ENCODE assay signal across 8 cellular contexts in genomic region chr11:6418958-6419611, GRCh38. TPM values are rescaled to one million over a fixed set of nuclear protein-coding genes. Genes with fewer than 3 reads are reported as not detected.
A peak's percentile ranks its signal among the peaks of the same experiment; 100 is the strongest.
DNase-seq lines count a peak whose midpoint lies in the region; ATAC-seq and TF ChIP-seq lines count a peak whose summit lies in the region.

TSS of gene APBB1 (minus strand) at chr11:6419094. CDS start at chr11:6411347, 7,747 bp downstream.

- no peaks in the 10 kb centered on the region for H3K36me3 Mint-ChIP-seq in endodermal cell (ENCODE audit: low read depth)

- no peaks in the 10 kb centered on the region for H3K4me1 Mint-ChIP-seq in endodermal cell

- H3K27ac Mint-ChIP-seq in endodermal cell, result no peak within 1 kb of the TSS

- 0% methylated on average over 16 to 78 of the region's 79 CpGs for WGBS in endodermal cell (ENCODE audit: insufficient coverage in 1 of 2, insufficient read length in 1 of 2), 2 experiments
- 0 to 2% methylated on average over 37 to 49 of the region's 79 CpGs for WGBS in mesodermal cell (ENCODE audit: insufficient coverage in 2 of 2), 2 experiments

- ATAC-seq in HG03469 (IDR thresholded peaks at IDR 0.05; ENCODE audit: unreplicated experiment), result no peak

- H3K27me3 Mint-ChIP-seq in endodermal cell (ENCODE audit: insufficient read depth), result peaks cover 37% of the 10 kb centered on the region

- H3K9me3 ChIP-seq in endodermal cell (ENCODE audit: control insufficient read depth, low read length), result no peaks in the 10 kb centered on the region
- H3K9me3 ChIP-seq in mesodermal cell (ENCODE audit: control insufficient read depth, low read length), result no peaks in the 10 kb centered on the region

- no peaks in the 10 kb centered on the region for H3K9me3 Mint-ChIP-seq in endodermal cell

- CTCF ChIA-PET in HEK293T (lab: Yijun Ruan, JAX), result interaction anchor here (0.7 to 1.5 kb wide), 3 partner anchors 24 to 322 kb away, joined by 3 to 5 read pairs (median 3); no protein-coding TSS in a partner anchor

- DNase-seq in EH (ENCODE audit: low read depth) (peak; percentile 56), HEK293T (ENCODE audit: extremely low spot score) (peak; percentile 86), NCI-H526 treated with DMSO at 0.1 percent for 48 hours (lab: John Stamatoyannopoulos, UW) (peak; percentile 48), endodermal cell (no peak)
- peak; percentile 86 for DNase-seq in activated CD8-positive, alpha-beta memory T cell treated with anti-CD3 and anti-CD28 coated beads, Interleukin-2, amount 50 U/mL, for 48 hours
- DNase-seq in stimulated activated CD8-positive, alpha-beta memory T cell treated with anti-CD3 and anti-CD28 coated beads, Interleukin-12 subunit alpha, Interleukin-12 subunit beta, amount 100 ng/mL, for 4 hours (ENCODE audit: low read depth), result peak; percentile 57

- no peak within 1 kb of the TSS for H3K4me3 Mint-ChIP-seq in endodermal cell

- TF ChIP-seq CTCF in endodermal cell (conservative IDR thresholded peaks at IDR 0.05), result no peak

- H3K36me3 ChIP-seq in endodermal cell (ENCODE audit: control insufficient read depth, insufficient read depth, low read length) (no peaks in the 10 kb centered on the region), mesodermal cell (ENCODE audit: control insufficient read depth, insufficient read depth, low read length) (no peaks in the 10 kb centered on the region)

- POLR2A ChIA-PET in HEK293T (lab: Yijun Ruan, JAX), result interaction anchor here (0.6 to 2.2 kb wide), 23 partner anchors 9 to 185 kb away, joined by 3 to 28 read pairs (median 7); partner anchors contain the start of genes ARFIP2, HPX, SMPD1 and TIMM10B

- peak within 1 kb of the TSS; percentile 80 for H3K4me3 ChIP-seq in endodermal cell (ENCODE audit: low read length)
- peak within 1 kb of the TSS; percentile 82 for H3K4me3 ChIP-seq in mesodermal cell (ENCODE audit: extremely low read depth, insufficient read depth, low read length, poor library complexity, severe bottlenecking)

- H3K27ac ChIP-seq in endodermal cell (ENCODE audit: low read depth, low read length), result no peak within 1 kb of the TSS
- H3K27ac ChIP-seq in mesodermal cell (ENCODE audit: low read depth, low read length, severe bottlenecking), result no peak within 1 kb of the TSS

- H3K9ac ChIP-seq in endodermal cell (ENCODE audit: extremely low read depth, low read length, poor library complexity, severe bottlenecking), result peak within 1 kb of the TSS; percentile 56

- H3K27me3 ChIP-seq in endodermal cell (ENCODE audit: control insufficient read depth, insufficient read depth, low read length, poor library complexity, severe bottlenecking), result peaks cover 33% of the 10 kb centered on the region

- no peaks in the 10 kb centered on the region for H3K4me1 ChIP-seq in endodermal cell (ENCODE audit: control insufficient read depth, insufficient read depth, low read length)
- peaks cover 11% of the 10 kb centered on the region for H3K4me1 ChIP-seq in mesodermal cell (ENCODE audit: control insufficient read depth, insufficient read depth, low read length, poor library complexity, severe bottlenecking)

TF ChIP-seq in HEK293T, 16 proteins besides CTCF, POLR2A, EP300 and RAD21:
- TF ChIP-seq SP1 (IDR thresholded peaks at IDR 0.05) (no peak), CTBP1 (IDR thresholded peaks at IDR 0.05; ENCODE audit: borderline replicate concordance) (no peak), L3MBTL2 (conservative IDR thresholded peaks at IDR 0.05) (no peak), TARDBP (IDR thresholded peaks at IDR 0.05) (no peak), FOXA1 (IDR thresholded peaks at IDR 0.05) (no peak)

RNA-seq across cellular contexts. Expression of gene APBB1, which starts in this region (rescaled TPM):
- total RNA-seq in endodermal cell, result 10 to 100 TPM; 51.5 to 51.6 TPM
- polyA plus RNA-seq in endodermal cell (2013, experiment 1 of 2), result 58.5 TPM
- polyA plus RNA-seq in endodermal cell (2013, experiment 2 of 2), result 58.3 TPM
- 58.2 TPM for polyA plus RNA-seq in mesodermal cell (2013, experiment 1 of 2)
- polyA plus RNA-seq in mesodermal cell (2013, experiment 2 of 2), result 54.6 TPM
